19 cellular contexts compared by ENCODE assay signal in the genomic region with DNA sequence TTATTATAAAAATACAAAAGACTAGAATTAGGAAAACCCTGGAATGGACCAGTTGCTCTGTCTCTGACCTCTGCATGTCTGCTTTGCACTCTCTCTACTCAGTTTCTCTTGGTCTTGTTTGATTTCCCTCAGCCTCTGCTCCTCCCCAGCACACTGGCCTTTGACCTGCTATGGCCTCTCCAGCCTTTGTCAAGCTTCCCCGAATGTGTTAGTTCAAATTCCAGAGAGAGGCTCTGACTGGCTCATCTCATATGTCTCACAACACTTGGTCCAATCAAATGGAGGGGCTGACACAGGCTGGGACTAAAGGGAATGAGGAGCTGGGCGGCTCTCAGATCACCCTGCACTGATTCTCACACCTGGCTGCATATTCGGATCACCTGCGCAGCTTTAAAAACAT. TPM values are rescaled to one million over a fixed set of nuclear protein-coding genes. Genes with fewer than 3 reads are reported as not detected.
A peak's percentile ranks its signal among the peaks of the same experiment; 100 is the strongest.
DNase-seq lines count a peak whose midpoint lies in the region; ATAC-seq, FAIRE-seq and TF ChIP-seq lines count a peak whose summit lies in the region.
"Had no signal": no experiment of that assay in that cellular context is flagged by ENCODE, and none has a peak within 500 bp of the region (broad histone marks: within the 10 kb centered on the region; RNA-seq: fewer than 3 reads in every experiment).

No MANE protein-coding gene starts in this region.

- H3K9me3 ChIP-seq in HepG2 (ENCODE audit: low read length) = no peaks in the 10 kb centered on the region

- WGBS in HepG2 (ENCODE audit: low lambda C conversion rate) = 0% methylated on average over 1 of the region's 4 CpGs

- peaks cover 27% of the 10 kb centered on the region for H3K4me1 Mint-ChIP-seq in progenitor cell of endocrine pancreas (ENCODE audit: low read depth)
- H3K4me1 Mint-ChIP-seq: CD4-positive, CD25-positive, alpha-beta regulatory T cell had no signal

- peak; percentile 98 for FAIRE-seq in HepG2 (lab: Jason Lieb, UNC)
- FAIRE-seq: GM12892 had no signal

- H3K27me3 ChIP-seq in HepG2 (ENCODE audit: control insufficient read depth in 1 of 2, insufficient read depth in 2 of 2, low read length in 2 of 2) = peaks cover 0 to 2% of the 10 kb centered on the region in 2 experiments; a peak in 2 of 5 replicates

- 0 out of 2 replicates have a peak overlapping the region, but pooled peaks have one; percentile 29 for H3K9ac ChIP-seq in HepG2 (ENCODE audit: insufficient read depth, low read depth, low read length)

- peak in 1 of 2 experiments; percentile 65; a peak in 2 of 4 replicates for TF ChIP-seq EP300 in HepG2 (IDR thresholded peaks at IDR 0.05; ENCODE audit: low read depth in 2 of 2, low read length in 2 of 2)
- no peak for TF ChIP-seq EP300 in HepG2 (CRISPR knock-in tag; IDR thresholded peaks at IDR 0.05; ENCODE audit: borderline replicate concordance)

- TF ChIP-seq RAD21 in HepG2 (CRISPR knock-in tag; IDR thresholded peaks at IDR 0.05) = no peak

- H3K79me2 ChIP-seq in HepG2 (ENCODE audit: insufficient read depth, low read length) = no peaks in the 10 kb centered on the region

- H3K4me1 ChIP-seq in HepG2 (ENCODE audit: insufficient read depth, low read length) = peaks cover 45% of the 10 kb centered on the region

- H3K9me3 Mint-ChIP-seq in progenitor cell of endocrine pancreas (ENCODE audit: low read depth) = peaks cover 4% of the 10 kb centered on the region
- H3K9me3 Mint-ChIP-seq: CD4-positive, CD25-positive, alpha-beta regulatory T cell; HFFc6 had no signal

- H4K20me1 ChIP-seq in HepG2 (ENCODE audit: insufficient read depth, low read length) = no peaks in the 10 kb centered on the region

- H3K4me2 ChIP-seq in HepG2 (ENCODE audit: low read depth, low read length) = peak overlapping the region; percentile 74

- no peaks in the 10 kb centered on the region for H3K27me3 Mint-ChIP-seq in progenitor cell of endocrine pancreas

- DNase-seq in HuH-7 (ENCODE audit: low spot score) (peak; percentile 73), ecto neural progenitor cell (ENCODE audit: low spot score) (peak; percentile 53), HepG2 (ENCODE audit: low spot score) (peak; percentile 94), progenitor cell of endocrine pancreas (ENCODE audit: low spot score, unreplicated experiment) (no peak), DMS79 treated with DMSO at 0.1 percent for 48 hours (lab: John Stamatoyannopoulos, UW) (no peak)
- DNase-seq: CD4-positive, CD25-positive, alpha-beta regulatory T cell; GF-D8; HFFc6; IMR-90; Kasumi-1; MM.1S; NCI-H1092 treated with DMSO at 0.1 percent for 48 hours; NCI-H187; OCI-M1; RPMI8226; SIG-M5 had no signal

- ATAC-seq in HepG2 (peak; percentile 100), GM19351 (IDR thresholded peaks at IDR 0.05; ENCODE audit: unreplicated experiment) (no peak), GM21390 (IDR thresholded peaks at IDR 0.05; ENCODE audit: unreplicated experiment) (no peak)

- H3K4me3 Mint-ChIP-seq in progenitor cell of endocrine pancreas (ENCODE audit: low read depth) = no peak overlapping the region
- H3K4me3 Mint-ChIP-seq: CD4-positive, CD25-positive, alpha-beta regulatory T cell; HFFc6 had no signal

- H3K4me3 ChIP-seq in HepG2 (replicated peaks in 1 of 3; ENCODE audit: insufficient read depth in 1 of 3, low read depth in 2 of 3, low read length in 3 of 3) = peak overlapping the region in 1 of 3 experiments; percentile 31; a peak in 1 of 6 replicates

- no peak overlapping the region for H3K27ac ChIP-seq in HepG2 (ENCODE audit: extremely low read length, insufficient read depth, low read length)

- CTCF ChIA-PET in HepG2 (lab: Yijun Ruan, JAX; ENCODE audit: low intra/inter-chr PET ratio, low total read pairs) = interaction anchor here (0.7 to 1.5 kb wide), 2 partner anchors 9 to 11 kb away, joined by 3 to 4 read pairs; no protein-coding TSS in a partner anchor

- TF ChIP-seq POLR2A in HepG2 (IDR thresholded peaks at IDR 0.05; ENCODE audit: insufficient read depth in 1 of 2, low read depth in 2 of 2, low read length in 2 of 2) = no peak

- in situ Hi-C loops in HepG2 (cut with HindIII; ENCODE audit: extremely low pct_ligation_motif_present, low pct_unique_long_range_greater_than_20kb) = no loop called here

- POLR2A ChIA-PET in HepG2 (lab: Yijun Ruan, JAX) = interaction anchor here (0.8 to 1.4 kb wide), 3 partner anchors 31 to 106 kb away, joined by 3 to 9 read pairs (median 3); partner anchors contain the start of gene CMTM8

- no peaks in the 10 kb centered on the region for H3K36me3 ChIP-seq in HepG2 (replicated peaks in 1 of 2; ENCODE audit: control insufficient read depth in 1 of 2, insufficient read depth in 2 of 2, low read length in 2 of 2)

- TF ChIP-seq CTCF in HepG2 (CRISPR knock-in tag; IDR thresholded peaks at IDR 0.05) = no peak
- no peak for TF ChIP-seq CTCF in progenitor cell of endocrine pancreas (IDR thresholded peaks at IDR 0.05; ENCODE audit: unreplicated experiment)

- H3K36me3 Mint-ChIP-seq in progenitor cell of endocrine pancreas (ENCODE audit: insufficient read depth) = no peaks in the 10 kb centered on the region
- H3K36me3 Mint-ChIP-seq: CD4-positive, CD25-positive, alpha-beta regulatory T cell had no signal

- H2AFZ ChIP-seq in HepG2 (ENCODE audit: low read length) = no peak overlapping the region

- no TSS peak for BruUV-seq in HepG2 (replicated peaks; lab: Mats Ljungman, UMichigan)

- intact Hi-C loops in HepG2 (cut with micrococcal nuclease; ENCODE audit: unreplicated experiment) = loop anchor here (2.0 kb wide), 2 partner anchors 31 to 53 kb away; partner anchors contain the start of gene CMTM8

- peak overlapping the region; percentile 78 for H3K27ac Mint-ChIP-seq in progenitor cell of endocrine pancreas
- H3K27ac Mint-ChIP-seq: HFFc6 had no signal

TF ChIP-seq in HepG2, 621 proteins besides CTCF, POLR2A, EP300 and RAD21 (continues in another document):
- TF ChIP-seq KDM2A (CRISPR knock-in tag; IDR thresholded peaks at IDR 0.05; ENCODE audit: borderline replicate concordance, low read depth) (no peak), NAIF1 (CRISPR knock-in tag; IDR thresholded peaks at IDR 0.05; ENCODE audit: borderline replicate concordance) (no peak), ARID3A (IDR thresholded peaks at IDR 0.05; ENCODE audit: low read depth, low read length) (no peak), HES4 (CRISPR knock-in tag; IDR thresholded peaks at IDR 0.05; ENCODE audit: borderline replicate concordance) (no peak), PPARG (CRISPR knock-in tag; conservative IDR thresholded peaks at IDR 0.05) (peak; percentile 81), ZNF776 (CRISPR knock-in tag; IDR thresholded peaks at IDR 0.05) (no peak), MIER3 (CRISPR knock-in tag; IDR thresholded peaks at IDR 0.05; ENCODE audit: borderline replicate concordance) (no peak), ZMYM4 (CRISPR knock-in tag; IDR thresholded peaks at IDR 0.05) (peak; percentile 99), ZBTB38 (CRISPR knock-in tag; IDR thresholded peaks at IDR 0.05) (no peak), ZNF33A (CRISPR knock-in tag; IDR thresholded peaks at IDR 0.05; ENCODE audit: borderline replicate concordance) (no peak), SPEN (CRISPR knock-in tag; IDR thresholded peaks at IDR 0.05; ENCODE audit: low read depth) (no peak; the same call in 1 of the 2 replicates), NR2F2 (IDR thresholded peaks at IDR 0.05; ENCODE audit: borderline replicate concordance, low read depth) (peak; percentile 97), DR1 (CRISPR knock-in tag; IDR thresholded peaks at IDR 0.05) (no peak), BCL6 (CRISPR knock-in tag; IDR thresholded peaks at IDR 0.05) (peak; percentile 89), DPF2 (CRISPR knock-in tag; IDR thresholded peaks at IDR 0.05; ENCODE audit: borderline replicate concordance, low read depth) (no peak), PTBP1 (IDR thresholded peaks at IDR 0.05; ENCODE audit: low read depth, low read length, poor library complexity, severe bottlenecking) (no peak), ZNF746 (CRISPR knock-in tag; IDR thresholded peaks at IDR 0.05) (no peak)

RNA-seq across cellular contexts. Expression of gene CMTM8, which starts 52.4 kb away (rescaled TPM):
- total RNA-seq in HepG2 (2016; rRNA removed; fragmentation: Illumina TruSeq; extraction: Trizol) (6.6 and 8.9 TPM in 2 replicates), progenitor cell of endocrine pancreas (33.8 and 39.1 TPM in 2 replicates)
- total RNA-seq in HepG2 (2016; cell fraction: cytosol; rRNA removed; fragmentation: Illumina TruSeq; extraction: Trizol; ENCODE audit: low read depth) = 7.3 and 8.5 TPM in 2 replicates
- total RNA-seq in HepG2 (2016; cell fraction: insoluble cytoplasmic fraction; rRNA removed; fragmentation: Illumina TruSeq; extraction: Trizol) = 6.3 and 8.6 TPM in 2 replicates
- 8.6 and 9.8 TPM in 2 replicates for total RNA-seq in HepG2 (2016; cell fraction: membrane; rRNA removed; fragmentation: Illumina TruSeq; extraction: Trizol)
- total RNA-seq in HepG2 (2016; cell fraction: nucleus; rRNA removed; fragmentation: Illumina TruSeq; extraction: Trizol) = 8.5 TPM in 2 replicates
- 15.2 and 15.8 TPM in 2 replicates for polyA plus RNA-seq in HepG2 (2011; rRNA removed)
- polyA plus RNA-seq in HepG2 (2011; cell fraction: cytosol; rRNA removed) = 18.1 and 20.5 TPM in 2 replicates
- polyA plus RNA-seq in HepG2 (2011; cell fraction: nucleus; rRNA removed) = 9.4 and 10.5 TPM in 2 replicates
- polyA plus RNA-seq in HepG2 (2012) = 13.2 and 15.0 TPM in 2 replicates
- polyA plus RNA-seq in HepG2 (2016; cell fraction: cytosol; fragmentation: Illumina TruSeq; extraction: Trizol; ENCODE audit: low read depth) = 7.0 and 9.1 TPM in 2 replicates
- polyA plus RNA-seq in HepG2 (2016; cell fraction: insoluble cytoplasmic fraction; fragmentation: Illumina TruSeq; extraction: Trizol; ENCODE audit: low read depth) = 16.9 and 18.0 TPM in 2 replicates
- 11.2 and 14.1 TPM in 2 replicates for polyA plus RNA-seq in HepG2 (2016; cell fraction: membrane; fragmentation: Illumina TruSeq; extraction: Trizol; ENCODE audit: low read depth)
- polyA plus RNA-seq in HepG2 (2016; cell fraction: nucleus; fragmentation: Illumina TruSeq; extraction: Trizol; ENCODE audit: insufficient read depth, low read depth) = 26.6 and 27.7 TPM in 2 replicates
- 18.5 TPM in 1 of 2 replicates, not detected in the other for polyA minus RNA-seq in HepG2 (2011; rRNA and poly(A)+ RNA removed; ENCODE audit: low replicate concordance)
- 7.0 and 9.0 TPM in 2 replicates for polyA minus RNA-seq in HepG2 (2011; cell fraction: cytosol; rRNA and poly(A)+ RNA removed)
- polyA minus RNA-seq in HepG2 (2011; cell fraction: nucleus; rRNA and poly(A)+ RNA removed) = 3.2 and 4.0 TPM in 2 replicates
- total RNA-seq: HFFc6, IMR-90 had no signal

Comparison
In these comparisons a context has a peak if more than half of its experiments do, and no peak if none do; other contexts are left out.
1. DNase-seq: peak in HuH-7 (single experiment), ecto neural progenitor cell (single experiment) and HepG2 (single experiment); none in progenitor cell of endocrine pancreas (single experiment) and DMS79 treated with DMSO at 0.1 percent for 48 hours (single experiment).